ENCODE assay signal across 22 cellular contexts in genomic region chrX:24097741-24098140, GRCh38.
"Had no signal": no experiment of that assay in that cellular context is flagged by ENCODE, and none has a peak within 500 bp of the region (broad histone marks: within the 10 kb centered on the region; RNA-seq: fewer than 3 reads in every experiment).

No MANE protein-coding gene starts in this region.

- FAIRE-seq: astrocyte, bronchial epithelial cell, islet of Langerhans, pancreas had no signal

- ATAC-seq: activated CD8-positive, alpha-beta memory T cell treated with anti-CD3 and anti-CD28 coated beads, Interleukin-2, amount 10 ng/mL, durations not matched to agents 7 days and 5 days; activated CD8-positive, alpha-beta T cell treated with anti-CD3 and anti-CD28 coated beads for 36 hours; activated naive CD4-positive, alpha-beta T cell treated with anti-CD3 and anti-CD28 coated beads, Interleukin-2, amount 50 U/mL, for 72 hours; gastroesophageal sphincter; pancreas; psoas muscle; stimulated activated naive CD8-positive, alpha-beta T cell treated with anti-CD3 and anti-CD28 coated beads, Interleukin-15, Interleukin-2, amounts not matched to agents 100 U/mL and 50 U/mL, for 24 hours; upper lobe of right lung had no signal

- H3K9me3 Mint-ChIP-seq: activated CD4-positive, alpha-beta T cell treated with anti-CD3 and anti-CD28 coated beads, Interleukin-2, amount 10 ng/mL, durations not matched to agents 7 days and 5 days; activated CD8-positive, alpha-beta T cell treated with anti-CD3 and anti-CD28 coated beads for 36 hours; activated naive CD4-positive, alpha-beta T cell treated with anti-CD3 and anti-CD28 coated beads, Interleukin-2, amount 50 U/mL, for 72 hours; activated T-helper 1 cell treated with anti-CD3 and anti-CD28 coated beads, Interleukin-12 subunit alpha, Interleukin-12 subunit beta, Interleukin-2, Interleukin-4 antibody, amounts not matched to agents 30 ng/mL and 10 ng/mL and 1 ng/mL, durations not matched to agents 14 hours and 24 hours and 36 hours; nephron had no signal

- H3K36me3 Mint-ChIP-seq: activated CD8-positive, alpha-beta memory T cell treated with anti-CD3 and anti-CD28 coated beads, Interleukin-2, amount 10 ng/mL, durations not matched to agents 7 days and 5 days; activated naive CD4-positive, alpha-beta T cell treated with anti-CD3 and anti-CD28 coated beads, Interleukin-2, amount 50 U/mL, for 72 hours had no signal

- H3K4me3 Mint-ChIP-seq: activated CD4-positive, alpha-beta T cell treated with anti-CD3 and anti-CD28 coated beads, Interleukin-2, amount 10 ng/mL, durations not matched to agents 7 days and 5 days; activated CD8-positive, alpha-beta memory T cell treated with anti-CD3 and anti-CD28 coated beads, Interleukin-2, amount 10 ng/mL, durations not matched to agents 7 days and 5 days; activated CD8-positive, alpha-beta T cell treated with anti-CD3 and anti-CD28 coated beads for 36 hours; activated T-helper 1 cell treated with anti-CD3 and anti-CD28 coated beads, Interleukin-12 subunit alpha, Interleukin-12 subunit beta, Interleukin-2, Interleukin-4 antibody, amounts not matched to agents 30 ng/mL and 10 ng/mL and 1 ng/mL, durations not matched to agents 14 hours and 24 hours and 36 hours; nephron had no signal

- H3K27me3 Mint-ChIP-seq: activated CD4-positive, alpha-beta T cell treated with anti-CD3 and anti-CD28 coated beads, Interleukin-2, amount 10 ng/mL, durations not matched to agents 7 days and 5 days; activated CD8-positive, alpha-beta memory T cell treated with anti-CD3 and anti-CD28 coated beads, Interleukin-2, amount 10 ng/mL, durations not matched to agents 7 days and 5 days; activated CD8-positive, alpha-beta T cell treated with anti-CD3 and anti-CD28 coated beads for 36 hours had no signal

- DNase-seq: activated CD4-positive, alpha-beta T cell treated with anti-CD3 and anti-CD28 coated beads, Interleukin-2, amount 10 ng/mL, durations not matched to agents 7 days and 5 days; activated CD4-positive, CD25-positive, alpha-beta regulatory T cell treated with anti-CD3 and anti-CD28 coated beads, Interleukin-2, amount 50 U/mL, for 72 hours; activated CD8-positive, alpha-beta memory T cell treated with anti-CD3 and anti-CD28 coated beads, Interleukin-2, amount 10 ng/mL, durations not matched to agents 7 days and 5 days; activated CD8-positive, alpha-beta T cell treated with anti-CD3 and anti-CD28 coated beads for 36 hours; adrenal gland; colonic mucosa; esophagus squamous epithelium; head of caudate nucleus; hypothalamus; pancreas; psoas muscle; stimulated activated CD4-positive, alpha-beta T cell treated with anti-CD3 and anti-CD28 coated beads, Interleukin-4, amount 100 ng/mL, for 24 hours; stimulated activated naive CD8-positive, alpha-beta T cell treated with anti-CD3 and anti-CD28 coated beads, Interleukin-15, Interleukin-2, amounts not matched to agents 100 U/mL and 50 U/mL, for 24 hours; upper lobe of right lung; WERI-Rb-1 had no signal

- H3K27ac Mint-ChIP-seq: activated CD4-positive, alpha-beta T cell treated with anti-CD3 and anti-CD28 coated beads, Interleukin-2, amount 10 ng/mL, durations not matched to agents 7 days and 5 days; activated CD8-positive, alpha-beta memory T cell treated with anti-CD3 and anti-CD28 coated beads, Interleukin-2, amount 10 ng/mL, durations not matched to agents 7 days and 5 days; activated CD8-positive, alpha-beta T cell treated with anti-CD3 and anti-CD28 coated beads for 36 hours; activated naive CD4-positive, alpha-beta T cell treated with anti-CD3 and anti-CD28 coated beads, Interleukin-2, amount 50 U/mL, for 72 hours; activated T-helper 1 cell treated with anti-CD3 and anti-CD28 coated beads, Interleukin-12 subunit alpha, Interleukin-12 subunit beta, Interleukin-2, Interleukin-4 antibody, amounts not matched to agents 30 ng/mL and 10 ng/mL and 1 ng/mL, durations not matched to agents 14 hours and 24 hours and 36 hours; nephron had no signal
